ENCODE assay signal across 1 cellular context in the genomic region with DNA sequence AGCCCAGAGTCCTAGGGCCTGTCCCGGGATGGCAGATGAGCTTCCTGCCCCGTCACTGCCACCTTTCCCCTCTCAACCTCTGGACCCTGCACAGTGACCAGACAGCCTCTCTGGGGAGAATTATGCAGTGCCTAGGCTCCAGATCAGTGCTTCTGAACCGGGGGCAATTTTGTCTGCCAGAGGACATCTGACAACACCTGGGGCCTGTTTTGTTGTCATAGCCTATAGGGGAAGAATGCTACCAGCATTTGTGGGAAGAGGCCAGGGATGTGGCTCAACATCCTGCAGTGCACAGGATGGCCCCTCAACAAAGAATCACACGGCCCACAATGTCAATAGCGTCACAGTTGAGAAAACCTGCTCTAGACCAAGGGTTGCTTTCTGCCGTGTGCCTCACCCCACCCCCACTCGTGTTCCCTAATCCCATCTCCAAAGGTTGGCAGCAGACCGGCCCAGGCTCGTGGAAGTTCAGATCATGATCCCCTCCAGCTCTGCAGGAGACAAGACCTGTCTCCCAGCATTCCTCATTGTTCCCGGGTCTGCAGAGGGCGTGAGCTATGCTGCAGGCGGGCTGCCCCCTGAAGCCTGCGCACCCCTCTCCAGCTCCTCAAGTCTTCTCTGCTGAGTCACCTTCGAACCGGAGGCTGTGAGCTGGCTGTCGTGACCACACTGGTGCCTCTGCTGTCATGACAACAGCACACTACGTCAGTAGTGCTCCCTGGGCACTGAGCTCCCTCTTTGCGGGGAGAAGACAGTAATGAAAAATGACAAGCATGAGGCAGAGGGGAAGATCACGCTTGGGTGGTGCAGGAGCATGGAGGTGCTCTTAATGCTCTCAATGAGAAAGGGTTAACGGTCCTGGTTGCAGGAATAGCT.
A peak's percentile ranks its signal among the peaks of the same experiment; 100 is the strongest.
TF ChIP-seq lines count a peak whose summit lies in the region.

No MANE protein-coding gene starts in this region.

TF ChIP-seq in HepG2, 621 proteins besides CTCF, POLR2A, EP300 and RAD21 (continued from another document and continues in another):
- TF ChIP-seq, protein P1, sequence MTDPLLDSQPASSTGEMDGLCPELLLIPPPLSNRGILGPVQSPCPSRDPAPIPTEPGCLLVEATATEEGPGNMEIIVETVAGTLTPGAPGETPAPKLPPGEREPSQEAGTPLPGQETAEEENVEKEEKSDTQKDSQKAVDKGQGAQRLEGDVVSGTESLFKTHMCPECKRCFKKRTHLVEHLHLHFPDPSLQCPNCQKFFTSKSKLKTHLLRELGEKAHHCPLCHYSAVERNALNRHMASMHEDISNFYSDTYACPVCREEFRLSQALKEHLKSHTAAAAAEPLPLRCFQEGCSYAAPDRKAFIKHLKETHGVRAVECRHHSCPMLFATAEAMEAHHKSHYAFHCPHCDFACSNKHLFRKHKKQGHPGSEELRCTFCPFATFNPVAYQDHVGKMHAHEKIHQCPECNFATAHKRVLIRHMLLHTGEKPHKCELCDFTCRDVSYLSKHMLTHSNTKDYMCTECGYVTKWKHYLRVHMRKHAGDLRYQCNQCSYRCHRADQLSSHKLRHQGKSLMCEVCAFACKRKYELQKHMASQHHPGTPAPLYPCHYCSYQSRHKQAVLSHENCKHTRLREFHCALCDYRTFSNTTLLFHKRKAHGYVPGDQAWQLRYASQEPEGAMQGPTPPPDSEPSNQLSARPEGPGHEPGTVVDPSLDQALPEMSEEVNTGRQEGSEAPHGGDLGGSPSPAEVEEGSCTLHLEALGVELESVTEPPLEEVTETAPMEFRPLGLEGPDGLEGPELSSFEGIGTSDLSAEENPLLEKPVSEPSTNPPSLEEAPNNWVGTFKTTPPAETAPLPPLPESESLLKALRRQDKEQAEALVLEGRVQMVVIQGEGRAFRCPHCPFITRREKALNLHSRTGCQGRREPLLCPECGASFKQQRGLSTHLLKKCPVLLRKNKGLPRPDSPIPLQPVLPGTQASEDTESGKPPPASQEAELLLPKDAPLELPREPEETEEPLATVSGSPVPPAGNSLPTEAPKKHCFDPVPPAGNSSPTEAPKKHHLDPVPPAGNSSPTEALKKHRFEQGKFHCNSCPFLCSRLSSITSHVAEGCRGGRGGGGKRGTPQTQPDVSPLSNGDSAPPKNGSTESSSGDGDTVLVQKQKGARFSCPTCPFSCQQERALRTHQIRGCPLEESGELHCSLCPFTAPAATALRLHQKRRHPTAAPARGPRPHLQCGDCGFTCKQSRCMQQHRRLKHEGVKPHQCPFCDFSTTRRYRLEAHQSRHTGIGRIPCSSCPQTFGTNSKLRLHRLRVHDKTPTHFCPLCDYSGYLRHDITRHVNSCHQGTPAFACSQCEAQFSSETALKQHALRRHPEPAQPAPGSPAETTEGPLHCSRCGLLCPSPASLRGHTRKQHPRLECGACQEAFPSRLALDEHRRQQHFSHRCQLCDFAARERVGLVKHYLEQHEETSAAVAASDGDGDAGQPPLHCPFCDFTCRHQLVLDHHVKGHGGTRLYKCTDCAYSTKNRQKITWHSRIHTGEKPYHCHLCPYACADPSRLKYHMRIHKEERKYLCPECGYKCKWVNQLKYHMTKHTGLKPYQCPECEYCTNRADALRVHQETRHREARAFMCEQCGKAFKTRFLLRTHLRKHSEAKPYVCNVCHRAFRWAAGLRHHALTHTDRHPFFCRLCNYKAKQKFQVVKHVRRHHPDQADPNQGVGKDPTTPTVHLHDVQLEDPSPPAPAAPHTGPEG (CRISPR knock-in tag; IDR thresholded peaks at IDR 0.05), result no peak
- TF ChIP-seq BCL6 (CRISPR knock-in tag; IDR thresholded peaks at IDR 0.05), result no peak
- TF ChIP-seq MLLT10 (CRISPR knock-in tag; IDR thresholded peaks at IDR 0.05), result no peak
- TF ChIP-seq ZNF703 (CRISPR knock-in tag; IDR thresholded peaks at IDR 0.05; ENCODE audit: borderline replicate concordance), result no peak
- TF ChIP-seq, protein P2, sequence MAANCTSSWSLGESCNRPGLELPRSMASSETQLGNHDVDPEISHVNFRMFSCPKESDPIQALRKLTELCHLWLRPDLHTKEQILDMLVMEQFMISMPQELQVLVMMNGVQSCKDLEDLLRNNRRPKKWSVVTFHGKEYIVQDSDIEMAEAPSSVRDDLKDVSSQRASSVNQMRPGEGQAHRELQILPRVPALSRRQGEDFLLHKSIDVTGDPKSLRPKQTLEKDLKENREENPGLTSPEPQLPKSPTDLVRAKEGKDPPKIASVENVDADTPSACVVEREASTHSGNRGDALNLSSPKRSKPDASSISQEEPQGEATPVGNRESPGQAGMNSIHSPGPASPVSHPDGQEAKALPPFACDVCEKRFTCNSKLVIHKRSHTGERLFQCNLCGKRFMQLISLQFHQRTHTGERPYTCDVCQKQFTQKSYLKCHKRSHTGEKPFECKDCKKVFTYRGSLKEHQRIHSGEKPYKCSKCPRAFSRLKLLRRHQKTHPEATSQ (CRISPR knock-in tag; IDR thresholded peaks at IDR 0.05; ENCODE audit: borderline replicate concordance), result peak; percentile 92; the same call in 1 of the 2 replicates
- TF ChIP-seq, protein P3, sequence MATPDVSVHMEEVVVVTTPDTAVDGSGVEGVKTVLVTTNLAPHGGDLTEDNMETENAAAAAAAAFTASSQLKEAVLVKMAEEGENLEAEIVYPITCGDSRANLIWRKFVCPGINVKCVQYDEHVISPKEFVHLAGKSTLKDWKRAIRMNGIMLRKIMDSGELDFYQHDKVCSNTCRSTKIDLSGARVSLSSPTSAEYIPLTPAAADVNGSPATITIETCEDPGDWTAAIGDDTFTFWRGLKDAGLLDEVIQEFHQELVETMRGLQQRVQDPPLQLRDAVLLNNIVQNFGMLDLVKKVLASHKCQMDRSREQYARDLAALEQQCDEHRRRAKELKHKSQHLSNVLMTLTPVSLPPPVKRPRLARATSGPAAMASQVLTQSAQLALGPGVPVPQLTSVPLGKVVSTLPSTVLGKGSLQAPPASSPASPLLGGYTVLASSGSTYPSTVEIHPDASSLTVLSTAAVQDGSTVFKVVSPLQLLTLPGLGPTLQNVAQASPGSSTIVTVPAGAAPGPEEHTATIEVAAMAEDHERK (CRISPR knock-in tag; IDR thresholded peaks at IDR 0.05; ENCODE audit: low read depth), result no peak
- no peak for TF ChIP-seq ZNF772 (CRISPR knock-in tag; IDR thresholded peaks at IDR 0.05)
- TF ChIP-seq ZZZ3 (CRISPR knock-in tag; IDR thresholded peaks at IDR 0.05; ENCODE audit: borderline replicate concordance), result no peak
- TF ChIP-seq ZMYM4 (CRISPR knock-in tag; IDR thresholded peaks at IDR 0.05), result no peak; the same call in 1 of the 2 replicates
- TF ChIP-seq TCF12 (IDR thresholded peaks at IDR 0.05), result no peak
- no peak for TF ChIP-seq TCF12 (CRISPR knock-in tag; IDR thresholded peaks at IDR 0.05)
- 0 out of 2 replicates have a peak, but pooled peaks have one; percentile 15 for TF ChIP-seq ZNF557 (CRISPR knock-in tag; IDR thresholded peaks at IDR 0.05)
- no peak for TF ChIP-seq ZNF552 (CRISPR knock-in tag; IDR thresholded peaks at IDR 0.05; ENCODE audit: borderline replicate concordance)
- TF ChIP-seq FOXC1 (CRISPR knock-in tag; IDR thresholded peaks at IDR 0.05; ENCODE audit: borderline replicate concordance), result no peak
- TF ChIP-seq ZFAT (CRISPR knock-in tag; conservative IDR thresholded peaks at IDR 0.05), result no peak
- TF ChIP-seq, protein P4, sequence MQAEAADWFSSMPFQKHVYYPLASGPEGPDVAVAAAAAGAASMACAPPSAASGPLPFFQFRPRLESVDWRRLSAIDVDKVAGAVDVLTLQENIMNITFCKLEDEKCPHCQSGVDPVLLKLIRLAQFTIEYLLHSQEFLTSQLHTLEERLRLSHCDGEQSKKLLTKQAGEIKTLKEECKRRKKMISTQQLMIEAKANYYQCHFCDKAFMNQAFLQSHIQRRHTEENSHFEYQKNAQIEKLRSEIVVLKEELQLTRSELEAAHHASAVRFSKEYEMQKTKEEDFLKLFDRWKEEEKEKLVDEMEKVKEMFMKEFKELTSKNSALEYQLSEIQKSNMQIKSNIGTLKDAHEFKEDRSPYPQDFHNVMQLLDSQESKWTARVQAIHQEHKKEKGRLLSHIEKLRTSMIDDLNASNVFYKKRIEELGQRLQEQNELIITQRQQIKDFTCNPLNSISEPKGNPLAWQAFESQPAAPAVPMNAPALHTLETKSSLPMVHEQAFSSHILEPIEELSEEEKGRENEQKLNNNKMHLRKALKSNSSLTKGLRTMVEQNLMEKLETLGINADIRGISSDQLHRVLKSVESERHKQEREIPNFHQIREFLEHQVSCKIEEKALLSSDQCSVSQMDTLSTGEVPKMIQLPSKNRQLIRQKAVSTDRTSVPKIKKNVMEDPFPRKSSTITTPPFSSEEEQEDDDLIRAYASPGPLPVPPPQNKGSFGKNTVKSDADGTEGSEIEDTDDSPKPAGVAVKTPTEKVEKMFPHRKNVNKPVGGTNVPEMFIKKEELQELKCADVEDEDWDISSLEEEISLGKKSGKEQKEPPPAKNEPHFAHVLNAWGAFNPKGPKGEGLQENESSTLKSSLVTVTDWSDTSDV (CRISPR knock-in tag; IDR thresholded peaks at IDR 0.05), result no peak
- 0 out of 2 replicates have a peak, but pooled peaks have one; percentile 48 for TF ChIP-seq ATF1 (CRISPR knock-in tag; IDR thresholded peaks at IDR 0.05)
- no peak for TF ChIP-seq ZNF720 (CRISPR knock-in tag; IDR thresholded peaks at IDR 0.05)
- peak; percentile 81 for TF ChIP-seq SNAPC2 (CRISPR knock-in tag; IDR thresholded peaks at IDR 0.05)
- TF ChIP-seq NPAS2 (CRISPR knock-in tag; IDR thresholded peaks at IDR 0.05; ENCODE audit: borderline replicate concordance), result no peak
- TF ChIP-seq, protein P5, sequence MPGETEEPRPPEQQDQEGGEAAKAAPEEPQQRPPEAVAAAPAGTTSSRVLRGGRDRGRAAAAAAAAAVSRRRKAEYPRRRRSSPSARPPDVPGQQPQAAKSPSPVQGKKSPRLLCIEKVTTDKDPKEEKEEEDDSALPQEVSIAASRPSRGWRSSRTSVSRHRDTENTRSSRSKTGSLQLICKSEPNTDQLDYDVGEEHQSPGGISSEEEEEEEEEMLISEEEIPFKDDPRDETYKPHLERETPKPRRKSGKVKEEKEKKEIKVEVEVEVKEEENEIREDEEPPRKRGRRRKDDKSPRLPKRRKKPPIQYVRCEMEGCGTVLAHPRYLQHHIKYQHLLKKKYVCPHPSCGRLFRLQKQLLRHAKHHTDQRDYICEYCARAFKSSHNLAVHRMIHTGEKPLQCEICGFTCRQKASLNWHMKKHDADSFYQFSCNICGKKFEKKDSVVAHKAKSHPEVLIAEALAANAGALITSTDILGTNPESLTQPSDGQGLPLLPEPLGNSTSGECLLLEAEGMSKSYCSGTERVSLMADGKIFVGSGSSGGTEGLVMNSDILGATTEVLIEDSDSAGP (CRISPR knock-in tag; IDR thresholded peaks at IDR 0.05; ENCODE audit: borderline replicate concordance), result peak; percentile 63; the same call in 1 of the 2 replicates
- peak; percentile 20; the same call in 1 of the 2 replicates for TF ChIP-seq TCF7 (IDR thresholded peaks at IDR 0.05; ENCODE audit: low read depth)
- TF ChIP-seq CCAR2 (optimal IDR thresholded peaks at IDR 0.05; ENCODE audit: low read depth, low read length), result no peak
- TF ChIP-seq GATAD2A (CRISPR knock-in tag; IDR thresholded peaks at IDR 0.05), result peak; percentile 21; the same call in 1 of the 2 replicates
- peak; percentile 48; the same call in 1 of the 2 replicates for TF ChIP-seq SOX5 (CRISPR knock-in tag; IDR thresholded peaks at IDR 0.05; ENCODE audit: borderline replicate concordance)
- TF ChIP-seq HIVEP1 (CRISPR knock-in tag; IDR thresholded peaks at IDR 0.05), result peak; percentile 52; the same call in 1 of the 2 replicates
- TF ChIP-seq, protein P6, sequence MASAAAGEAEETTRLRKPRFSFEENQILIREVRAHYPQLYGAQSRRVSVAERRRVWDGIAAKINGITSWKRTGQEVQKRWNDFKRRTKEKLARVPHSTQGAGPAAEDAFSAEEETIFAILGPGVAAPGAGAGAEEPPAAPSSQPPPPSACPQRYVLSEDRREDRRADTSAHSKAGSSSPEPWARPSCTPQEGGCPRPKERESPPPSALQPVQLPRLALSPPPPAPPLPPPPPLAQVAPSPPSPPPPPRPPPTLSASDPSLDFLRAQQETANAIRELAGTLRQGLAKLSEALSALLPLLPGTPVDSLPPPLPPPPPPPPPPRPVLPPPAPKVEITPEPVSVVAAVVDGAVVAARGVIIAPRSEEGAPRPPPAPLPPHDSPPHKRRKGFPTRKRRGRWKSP (CRISPR knock-in tag; IDR thresholded peaks at IDR 0.05), result 0 out of 2 replicates have a peak, but pooled peaks have one; percentile 59
- peak; percentile 80; the same call in 1 of the 2 replicates for TF ChIP-seq ZNF776 (CRISPR knock-in tag; IDR thresholded peaks at IDR 0.05)
- no peak for TF ChIP-seq ZNF629 (CRISPR knock-in tag; conservative IDR thresholded peaks at IDR 0.05)
- TF ChIP-seq, protein P7, sequence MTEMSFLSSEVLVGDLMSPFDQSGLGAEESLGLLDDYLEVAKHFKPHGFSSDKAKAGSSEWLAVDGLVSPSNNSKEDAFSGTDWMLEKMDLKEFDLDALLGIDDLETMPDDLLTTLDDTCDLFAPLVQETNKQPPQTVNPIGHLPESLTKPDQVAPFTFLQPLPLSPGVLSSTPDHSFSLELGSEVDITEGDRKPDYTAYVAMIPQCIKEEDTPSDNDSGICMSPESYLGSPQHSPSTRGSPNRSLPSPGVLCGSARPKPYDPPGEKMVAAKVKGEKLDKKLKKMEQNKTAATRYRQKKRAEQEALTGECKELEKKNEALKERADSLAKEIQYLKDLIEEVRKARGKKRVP (CRISPR knock-in tag; IDR thresholded peaks at IDR 0.05), result no peak
- no peak for TF ChIP-seq ZSCAN20 (CRISPR knock-in tag; IDR thresholded peaks at IDR 0.05; ENCODE audit: borderline replicate concordance)
- TF ChIP-seq ARNT (IDR thresholded peaks at IDR 0.05), result no peak
- TF ChIP-seq ZMYM3 (CRISPR knock-in tag; IDR thresholded peaks at IDR 0.05), result peak; percentile 29; the same call in 1 of the 2 replicates
- no peak for TF ChIP-seq HCFC1 (IDR thresholded peaks at IDR 0.05; ENCODE audit: low read depth, low read length)
- TF ChIP-seq, protein P8, sequence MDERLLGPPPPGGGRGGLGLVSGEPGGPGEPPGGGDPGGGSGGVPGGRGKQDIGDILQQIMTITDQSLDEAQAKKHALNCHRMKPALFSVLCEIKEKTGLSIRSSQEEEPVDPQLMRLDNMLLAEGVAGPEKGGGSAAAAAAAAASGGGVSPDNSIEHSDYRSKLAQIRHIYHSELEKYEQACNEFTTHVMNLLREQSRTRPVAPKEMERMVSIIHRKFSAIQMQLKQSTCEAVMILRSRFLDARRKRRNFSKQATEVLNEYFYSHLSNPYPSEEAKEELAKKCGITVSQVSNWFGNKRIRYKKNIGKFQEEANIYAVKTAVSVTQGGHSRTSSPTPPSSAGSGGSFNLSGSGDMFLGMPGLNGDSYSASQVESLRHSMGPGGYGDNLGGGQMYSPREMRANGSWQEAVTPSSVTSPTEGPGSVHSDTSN (CRISPR knock-in tag; IDR thresholded peaks at IDR 0.05), result no peak
- TF ChIP-seq, protein P9, sequence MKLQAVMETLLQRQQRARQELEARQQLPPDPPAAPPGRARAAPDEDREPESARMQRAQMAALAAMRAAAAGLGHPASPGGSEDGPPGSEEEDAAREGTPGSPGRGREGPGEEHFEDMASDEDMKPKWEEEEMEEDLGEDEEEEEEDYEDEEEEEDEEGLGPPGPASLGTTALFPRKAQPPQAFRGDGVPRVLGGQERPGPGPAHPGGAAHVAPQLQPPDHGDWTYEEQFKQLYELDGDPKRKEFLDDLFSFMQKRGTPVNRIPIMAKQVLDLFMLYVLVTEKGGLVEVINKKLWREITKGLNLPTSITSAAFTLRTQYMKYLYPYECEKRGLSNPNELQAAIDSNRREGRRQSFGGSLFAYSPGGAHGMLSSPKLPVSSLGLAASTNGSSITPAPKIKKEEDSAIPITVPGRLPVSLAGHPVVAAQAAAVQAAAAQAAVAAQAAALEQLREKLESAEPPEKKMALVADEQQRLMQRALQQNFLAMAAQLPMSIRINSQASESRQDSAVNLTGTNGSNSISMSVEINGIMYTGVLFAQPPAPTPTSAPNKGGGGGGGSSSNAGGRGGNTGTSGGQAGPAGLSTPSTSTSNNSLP (IDR thresholded peaks at IDR 0.05; ENCODE audit: low read depth, low read length), result no peak
- TF ChIP-seq ISL2 (CRISPR knock-in tag; IDR thresholded peaks at IDR 0.05), result no peak
